ENCODE assay signal across 1 cellular context in genomic region chr2:6865346-6866238, GRCh38.
A peak's percentile ranks its signal among the peaks of the same experiment; 100 is the strongest.
TF ChIP-seq lines count a peak whose summit lies in the region.

A gene with protein sequence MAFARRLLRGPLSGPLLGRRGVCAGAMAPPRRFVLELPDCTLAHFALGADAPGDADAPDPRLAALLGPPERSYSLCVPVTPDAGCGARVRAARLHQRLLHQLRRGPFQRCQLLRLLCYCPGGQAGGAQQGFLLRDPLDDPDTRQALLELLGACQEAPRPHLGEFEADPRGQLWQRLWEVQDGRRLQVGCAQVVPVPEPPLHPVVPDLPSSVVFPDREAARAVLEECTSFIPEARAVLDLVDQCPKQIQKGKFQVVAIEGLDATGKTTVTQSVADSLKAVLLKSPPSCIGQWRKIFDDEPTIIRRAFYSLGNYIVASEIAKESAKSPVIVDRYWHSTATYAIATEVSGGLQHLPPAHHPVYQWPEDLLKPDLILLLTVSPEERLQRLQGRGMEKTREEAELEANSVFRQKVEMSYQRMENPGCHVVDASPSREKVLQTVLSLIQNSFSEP (minus strand): TSS chr2:6865907. CDS start chr2:6865696, 211 bp downstream.

TF ChIP-seq in HepG2, 621 proteins besides CTCF, POLR2A, EP300 and RAD21 (continued from another document and continues in another):
- TF ChIP-seq ZNF430 (CRISPR knock-in tag; IDR thresholded peaks at IDR 0.05) (no peak), ZNF737 (CRISPR knock-in tag; IDR thresholded peaks at IDR 0.05; ENCODE audit: borderline replicate concordance) (no peak), THAP9 (CRISPR knock-in tag; IDR thresholded peaks at IDR 0.05; ENCODE audit: borderline replicate concordance) (no peak), PLSCR1 (CRISPR knock-in tag; IDR thresholded peaks at IDR 0.05; ENCODE audit: borderline replicate concordance) (no peak), ZNF703 (CRISPR knock-in tag; IDR thresholded peaks at IDR 0.05; ENCODE audit: borderline replicate concordance) (no peak), DNMT1 (CRISPR knock-in tag; IDR thresholded peaks at IDR 0.05) (no peak), ZNF160 (CRISPR knock-in tag; IDR thresholded peaks at IDR 0.05) (no peak), E2F1 (CRISPR knock-in tag; IDR thresholded peaks at IDR 0.05) (peak; percentile 72), ZNF276 (CRISPR knock-in tag; IDR thresholded peaks at IDR 0.05; ENCODE audit: low read depth) (0 out of 2 replicates have a peak, but pooled peaks have one; percentile 61), ZNF773 (CRISPR knock-in tag; IDR thresholded peaks at IDR 0.05; ENCODE audit: borderline replicate concordance) (peak; percentile 9; the same call in 1 of the 2 replicates), FOSL1 (CRISPR knock-in tag; IDR thresholded peaks at IDR 0.05; ENCODE audit: borderline replicate concordance) (no peak), ZNF350 (CRISPR knock-in tag; IDR thresholded peaks at IDR 0.05; ENCODE audit: borderline replicate concordance, low read depth) (no peak), CBFB (CRISPR knock-in tag; IDR thresholded peaks at IDR 0.05) (0 out of 2 replicates have a peak, but pooled peaks have one; percentile 40), FOXA1 (IDR thresholded peaks at IDR 0.05) (no peak), FOXA1 (CRISPR knock-in tag; IDR thresholded peaks at IDR 0.05) (no peak), MEF2D (CRISPR knock-in tag; IDR thresholded peaks at IDR 0.05) (no peak), ZNF766 (CRISPR knock-in tag; IDR thresholded peaks at IDR 0.05; ENCODE audit: borderline replicate concordance) (peak; percentile 94; the same call in 1 of the 2 replicates), THYN1 (CRISPR knock-in tag; IDR thresholded peaks at IDR 0.05; ENCODE audit: borderline replicate concordance, low read depth) (no peak), ZNF331 (CRISPR knock-in tag; IDR thresholded peaks at IDR 0.05) (0 out of 2 replicates have a peak, but pooled peaks have one; percentile 19), ZFP41 (CRISPR knock-in tag; IDR thresholded peaks at IDR 0.05; ENCODE audit: borderline replicate concordance) (no peak), ZNF878 (CRISPR knock-in tag; IDR thresholded peaks at IDR 0.05) (no peak)
- TF ChIP-seq, protein P1, sequence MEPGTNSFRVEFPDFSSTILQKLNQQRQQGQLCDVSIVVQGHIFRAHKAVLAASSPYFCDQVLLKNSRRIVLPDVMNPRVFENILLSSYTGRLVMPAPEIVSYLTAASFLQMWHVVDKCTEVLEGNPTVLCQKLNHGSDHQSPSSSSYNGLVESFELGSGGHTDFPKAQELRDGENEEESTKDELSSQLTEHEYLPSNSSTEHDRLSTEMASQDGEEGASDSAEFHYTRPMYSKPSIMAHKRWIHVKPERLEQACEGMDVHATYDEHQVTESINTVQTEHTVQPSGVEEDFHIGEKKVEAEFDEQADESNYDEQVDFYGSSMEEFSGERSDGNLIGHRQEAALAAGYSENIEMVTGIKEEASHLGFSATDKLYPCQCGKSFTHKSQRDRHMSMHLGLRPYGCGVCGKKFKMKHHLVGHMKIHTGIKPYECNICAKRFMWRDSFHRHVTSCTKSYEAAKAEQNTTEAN (CRISPR knock-in tag; conservative IDR thresholded peaks at IDR 0.05): peak; percentile 45; the same call in 1 of the 2 replicates
- TF ChIP-seq, protein P2, sequence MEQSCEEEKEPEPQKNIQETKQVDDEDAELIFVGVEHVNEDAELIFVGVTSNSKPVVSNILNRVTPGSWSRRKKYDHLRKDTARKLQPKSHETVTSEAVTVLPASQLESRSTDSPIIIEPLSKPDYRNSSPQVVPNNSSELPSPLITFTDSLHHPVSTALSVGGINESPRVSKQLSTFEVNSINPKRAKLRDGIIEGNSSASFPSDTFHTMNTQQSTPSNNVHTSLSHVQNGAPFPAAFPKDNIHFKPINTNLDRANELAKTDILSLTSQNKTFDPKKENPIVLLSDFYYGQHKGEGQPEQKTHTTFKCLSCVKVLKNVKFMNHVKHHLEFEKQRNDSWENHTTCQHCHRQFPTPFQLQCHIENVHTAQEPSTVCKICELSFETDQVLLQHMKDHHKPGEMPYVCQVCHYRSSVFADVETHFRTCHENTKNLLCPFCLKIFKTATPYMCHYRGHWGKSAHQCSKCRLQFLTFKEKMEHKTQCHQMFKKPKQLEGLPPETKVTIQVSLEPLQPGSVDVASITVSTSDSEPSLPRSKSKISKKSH (CRISPR knock-in tag; IDR thresholded peaks at IDR 0.05; ENCODE audit: borderline replicate concordance): no peak
- TF ChIP-seq, protein P3, sequence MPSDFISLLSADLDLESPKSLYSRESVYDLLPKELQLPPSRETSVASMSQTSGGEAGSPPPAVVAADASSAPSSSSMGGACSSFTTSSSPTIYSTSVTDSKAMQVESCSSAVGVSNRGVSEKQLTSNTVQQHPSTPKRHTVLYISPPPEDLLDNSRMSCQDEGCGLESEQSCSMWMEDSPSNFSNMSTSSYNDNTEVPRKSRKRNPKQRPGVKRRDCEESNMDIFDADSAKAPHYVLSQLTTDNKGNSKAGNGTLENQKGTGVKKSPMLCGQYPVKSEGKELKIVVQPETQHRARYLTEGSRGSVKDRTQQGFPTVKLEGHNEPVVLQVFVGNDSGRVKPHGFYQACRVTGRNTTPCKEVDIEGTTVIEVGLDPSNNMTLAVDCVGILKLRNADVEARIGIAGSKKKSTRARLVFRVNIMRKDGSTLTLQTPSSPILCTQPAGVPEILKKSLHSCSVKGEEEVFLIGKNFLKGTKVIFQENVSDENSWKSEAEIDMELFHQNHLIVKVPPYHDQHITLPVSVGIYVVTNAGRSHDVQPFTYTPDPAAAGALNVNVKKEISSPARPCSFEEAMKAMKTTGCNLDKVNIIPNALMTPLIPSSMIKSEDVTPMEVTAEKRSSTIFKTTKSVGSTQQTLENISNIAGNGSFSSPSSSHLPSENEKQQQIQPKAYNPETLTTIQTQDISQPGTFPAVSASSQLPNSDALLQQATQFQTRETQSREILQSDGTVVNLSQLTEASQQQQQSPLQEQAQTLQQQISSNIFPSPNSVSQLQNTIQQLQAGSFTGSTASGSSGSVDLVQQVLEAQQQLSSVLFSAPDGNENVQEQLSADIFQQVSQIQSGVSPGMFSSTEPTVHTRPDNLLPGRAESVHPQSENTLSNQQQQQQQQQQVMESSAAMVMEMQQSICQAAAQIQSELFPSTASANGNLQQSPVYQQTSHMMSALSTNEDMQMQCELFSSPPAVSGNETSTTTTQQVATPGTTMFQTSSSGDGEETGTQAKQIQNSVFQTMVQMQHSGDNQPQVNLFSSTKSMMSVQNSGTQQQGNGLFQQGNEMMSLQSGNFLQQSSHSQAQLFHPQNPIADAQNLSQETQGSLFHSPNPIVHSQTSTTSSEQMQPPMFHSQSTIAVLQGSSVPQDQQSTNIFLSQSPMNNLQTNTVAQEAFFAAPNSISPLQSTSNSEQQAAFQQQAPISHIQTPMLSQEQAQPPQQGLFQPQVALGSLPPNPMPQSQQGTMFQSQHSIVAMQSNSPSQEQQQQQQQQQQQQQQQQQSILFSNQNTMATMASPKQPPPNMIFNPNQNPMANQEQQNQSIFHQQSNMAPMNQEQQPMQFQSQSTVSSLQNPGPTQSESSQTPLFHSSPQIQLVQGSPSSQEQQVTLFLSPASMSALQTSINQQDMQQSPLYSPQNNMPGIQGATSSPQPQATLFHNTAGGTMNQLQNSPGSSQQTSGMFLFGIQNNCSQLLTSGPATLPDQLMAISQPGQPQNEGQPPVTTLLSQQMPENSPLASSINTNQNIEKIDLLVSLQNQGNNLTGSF (CRISPR knock-in tag; IDR thresholded peaks at IDR 0.05): peak; percentile 95
- TF ChIP-seq, protein P4, sequence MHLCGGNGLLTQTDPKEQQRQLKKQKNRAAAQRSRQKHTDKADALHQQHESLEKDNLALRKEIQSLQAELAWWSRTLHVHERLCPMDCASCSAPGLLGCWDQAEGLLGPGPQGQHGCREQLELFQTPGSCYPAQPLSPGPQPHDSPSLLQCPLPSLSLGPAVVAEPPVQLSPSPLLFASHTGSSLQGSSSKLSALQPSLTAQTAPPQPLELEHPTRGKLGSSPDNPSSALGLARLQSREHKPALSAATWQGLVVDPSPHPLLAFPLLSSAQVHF (CRISPR knock-in tag; IDR thresholded peaks at IDR 0.05): no peak; the same call in 1 of the 2 replicates
- TF ChIP-seq, protein P5, sequence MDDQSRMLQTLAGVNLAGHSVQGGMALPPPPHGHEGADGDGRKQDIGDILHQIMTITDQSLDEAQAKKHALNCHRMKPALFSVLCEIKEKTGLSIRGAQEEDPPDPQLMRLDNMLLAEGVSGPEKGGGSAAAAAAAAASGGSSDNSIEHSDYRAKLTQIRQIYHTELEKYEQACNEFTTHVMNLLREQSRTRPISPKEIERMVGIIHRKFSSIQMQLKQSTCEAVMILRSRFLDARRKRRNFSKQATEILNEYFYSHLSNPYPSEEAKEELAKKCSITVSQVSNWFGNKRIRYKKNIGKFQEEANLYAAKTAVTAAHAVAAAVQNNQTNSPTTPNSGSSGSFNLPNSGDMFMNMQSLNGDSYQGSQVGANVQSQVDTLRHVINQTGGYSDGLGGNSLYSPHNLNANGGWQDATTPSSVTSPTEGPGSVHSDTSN (CRISPR knock-in tag; IDR thresholded peaks at IDR 0.05; ENCODE audit: borderline replicate concordance): peak; percentile 65; the same call in 1 of the 2 replicates
